ENCODE assay signal across 17 cellular contexts in the genomic region with DNA sequence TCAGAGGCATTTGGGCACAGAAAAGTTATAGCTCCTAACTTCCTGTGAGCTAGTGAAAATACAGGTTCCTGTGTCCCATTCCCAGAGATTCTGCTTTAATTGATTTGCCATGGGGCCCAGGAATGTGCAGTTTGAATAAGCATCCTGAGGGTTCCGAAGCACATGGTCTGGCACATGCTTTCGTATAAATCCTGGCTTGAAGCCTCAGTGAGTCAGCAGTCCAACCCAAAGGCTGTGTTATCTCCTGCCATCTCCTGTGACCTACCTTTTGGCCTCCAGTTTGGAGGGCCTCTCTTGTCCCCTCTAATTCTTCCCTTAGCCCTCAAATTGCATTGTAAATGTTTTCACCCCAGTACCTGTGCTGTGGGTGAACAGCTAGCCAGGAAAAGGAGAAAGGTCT.
DNase-seq lines count a peak whose midpoint lies in the region; ATAC-seq and TF ChIP-seq lines count a peak whose summit lies in the region.
"Had no signal": no experiment of that assay in that cellular context is flagged by ENCODE, and none has a peak within 500 bp of the region (broad histone marks: within the 10 kb centered on the region; RNA-seq: fewer than 3 reads in every experiment).

No MANE protein-coding gene starts in this region.

- H3K79me2 ChIP-seq in HCT116 (ENCODE audit: insufficient read depth, low read length): no peaks in the 10 kb centered on the region

- no peaks in the 10 kb centered on the region for H3K36me3 ChIP-seq in HCT116 (ENCODE audit: control insufficient read depth in 1 of 2, insufficient read depth in 2 of 2, low read length in 2 of 2)
- H3K36me3 ChIP-seq in right lobe of liver: no peaks in the 10 kb centered on the region
- no peaks in the 10 kb centered on the region for H3K36me3 ChIP-seq in brain microvascular endothelial cell (replicated peaks)
- H3K36me3 ChIP-seq: sigmoid colon had no signal

- no peak overlapping the region for H3K4me2 ChIP-seq in HCT116 (ENCODE audit: low read length)

- CTCF ChIA-PET in CD4-positive, alpha-beta T cell (lab: Charles Lee): interaction anchor here (1.4 kb wide), 1 partner anchor 605 kb away, joined by 3 read pairs; no protein-coding TSS in a partner anchor
- CTCF ChIA-PET in HCT116 (lab: Charles Lee): no interaction called here

- H3K27me3 Mint-ChIP-seq in CD4-positive, alpha-beta T cell: no peaks in the 10 kb centered on the region
- no peaks in the 10 kb centered on the region for H3K27me3 Mint-ChIP-seq in central memory CD8-positive, alpha-beta T cell

- WGBS in right lobe of liver (ENCODE audit: insufficient coverage, low coverage, low lambda C conversion rate, missing lambda C conversion rate): no CpG with 5 or more reads among the region's 2 CpGs

- no peak overlapping the region for H3K4me3 ChIP-seq in HCT116 (replicated peaks in 1 of 2; ENCODE audit: low read depth in 1 of 2, low read length in 2 of 2)
- no peak overlapping the region for H3K4me3 ChIP-seq in right lobe of liver
- no peak overlapping the region for H3K4me3 ChIP-seq in brain microvascular endothelial cell (ENCODE audit: low read depth, low read length)
- H3K4me3 ChIP-seq: sigmoid colon had no signal

- no peak overlapping the region for H3K4me3 Mint-ChIP-seq in CD4-positive, alpha-beta T cell
- H3K4me3 Mint-ChIP-seq in central memory CD8-positive, alpha-beta T cell: no peak overlapping the region
- H3K4me3 Mint-ChIP-seq: mesothelial cell of epicardium; T-helper 1 cell treated with Interleukin-12 subunit alpha and Interleukin-12 subunit beta and Interleukin-4 antibody, amounts not matched to agents 30 μg/mL and 1 μg/mL, for 36 hours had no signal

- H3K9me3 ChIP-seq in CD4-positive, alpha-beta T cell (ENCODE audit: control insufficient read depth, low read length): no peaks in the 10 kb centered on the region
- H3K9me3 ChIP-seq in HCT116 (ENCODE audit: control insufficient read depth in 1 of 2, insufficient read depth in 1 of 2, low read depth in 1 of 2, low read length in 2 of 2): no peaks in the 10 kb centered on the region
- H3K9me3 ChIP-seq in right lobe of liver: no peaks in the 10 kb centered on the region
- H3K9me3 ChIP-seq: sigmoid colon had no signal

- POLR2A ChIA-PET in CD4-positive, alpha-beta T cell (lab: Charles Lee): interaction anchor here (0.8 to 0.9 kb wide), 2 partner anchors 10 to 184 kb away, joined by 3 to 4 read pairs; partner anchors contain the start of gene NR3C1
- POLR2A ChIA-PET in HCT116 (lab: Charles Lee): no interaction called here

- in situ Hi-C loops in brain microvascular endothelial cell (cut with HindIII; ENCODE audit: low pct_ligation_motif_present, low sequenced_read_pairs): no loop called here

- TF ChIP-seq RAD21 in HCT116 (IDR thresholded peaks at IDR 0.05; ENCODE audit: low read depth): no peak

- no peaks in the 10 kb centered on the region for H4K20me1 ChIP-seq in HCT116 (ENCODE audit: insufficient read depth)

- peaks cover 44% of the 10 kb centered on the region for H3K4me1 Mint-ChIP-seq in CD4-positive, alpha-beta T cell (ENCODE audit: low read depth)
- H3K4me1 Mint-ChIP-seq in central memory CD8-positive, alpha-beta T cell: peaks cover 83% of the 10 kb centered on the region

- no TSS peak for BruUV-seq in HCT116 (replicated peaks; lab: Mats Ljungman, UMichigan)

- no peak overlapping the region for H3K27ac ChIP-seq in CD4-positive, alpha-beta T cell (ENCODE audit: low read depth, low read length)
- H3K27ac ChIP-seq in HCT116 (ENCODE audit: low read depth, low read length) (no peak overlapping the region), right lobe of liver (peak overlapping the region in 2 of 3 donors; percentile 33 to 73), brain microvascular endothelial cell (no peak overlapping the region)

- TF ChIP-seq POLR2A in HCT116 (IDR thresholded peaks at IDR 0.05; ENCODE audit: borderline replicate concordance, extremely low read depth, insufficient read depth, insufficient read length): no peak
- no peak for TF ChIP-seq POLR2A in right lobe of liver (IDR thresholded peaks at IDR 0.05)

- no peaks in the 10 kb centered on the region for H3K9me3 Mint-ChIP-seq in CD4-positive, alpha-beta T cell
- no peaks in the 10 kb centered on the region for H3K9me3 Mint-ChIP-seq in central memory CD8-positive, alpha-beta T cell
- H3K9me3 Mint-ChIP-seq: mesothelial cell of epicardium; T-helper 1 cell treated with Interleukin-12 subunit alpha and Interleukin-12 subunit beta and Interleukin-4 antibody, amounts not matched to agents 30 μg/mL and 1 μg/mL, for 36 hours had no signal

- H3K4me1 ChIP-seq in HCT116 (ENCODE audit: control insufficient read depth in 1 of 2, insufficient read depth in 2 of 2, low read length in 2 of 2) (peaks cover 0 to 8% of the 10 kb centered on the region in 2 experiments; a peak in 1 of 4 replicates), right lobe of liver (peaks cover 0 to 11% (median 0%) of the 10 kb centered on the region in 4 donors)

- no peaks in the 10 kb centered on the region for H3K9me2 ChIP-seq in HCT116 (ENCODE audit: insufficient read depth)

- H3K36me3 Mint-ChIP-seq in CD4-positive, alpha-beta T cell (ENCODE audit: low read depth): peaks cover 21% of the 10 kb centered on the region
- peaks cover 23% of the 10 kb centered on the region for H3K36me3 Mint-ChIP-seq in central memory CD8-positive, alpha-beta T cell (ENCODE audit: insufficient read depth)
- H3K36me3 Mint-ChIP-seq: mesothelial cell of epicardium had no signal

- no peak overlapping the region for H2AFZ ChIP-seq in HCT116 (ENCODE audit: low read depth, low read length, poor library complexity, severe bottlenecking)

- intact Hi-C loops in CD4-positive, alpha-beta T cell (cut with DNase I, micrococcal nuclease): loop anchor here in 1 of 2 experiments (10.0 kb wide), 1 partner anchor 965 kb away; no protein-coding TSS in a partner anchor
- intact Hi-C loops in HCT116 (cut with micrococcal nuclease) (no loop called here), right lobe of liver (cut with DNase I) (no loop called here)

- no peak for TF ChIP-seq CTCF in CD4-positive, alpha-beta T cell (IDR thresholded peaks at IDR 0.05)
- TF ChIP-seq CTCF in HCT116 (IDR thresholded peaks at IDR 0.05 in 2 of 3, conservative IDR thresholded peaks at IDR 0.05 in 1 of 3; ENCODE audit: borderline replicate concordance in 1 of 3, insufficient read depth in 1 of 3, low read depth in 2 of 3, low read length in 2 of 3) (no peak), right lobe of liver (IDR thresholded peaks at IDR 0.05) (no peak), brain microvascular endothelial cell (IDR thresholded peaks at IDR 0.05; ENCODE audit: low read depth, low read length, missing control alignments) (no peak)

- peak overlapping the region; percentile 87 for H3K27ac Mint-ChIP-seq in CD4-positive, alpha-beta T cell
- peak overlapping the region; percentile 97 for H3K27ac Mint-ChIP-seq in central memory CD8-positive, alpha-beta T cell (ENCODE audit: low read depth)
- H3K27ac Mint-ChIP-seq: mesothelial cell of epicardium had no signal

- ATAC-seq in CD4-positive, alpha-beta T cell (ENCODE audit: poor library complexity): no peak
- ATAC-seq in HCT116 (no peak), right lobe of liver (peak in 3 of 4 donors; percentile 43 to 61 (median 54)), GM21515 (IDR thresholded peaks at IDR 0.05; ENCODE audit: unreplicated experiment) (no peak)
- ATAC-seq in central memory CD8-positive, alpha-beta T cell (replicated peaks; ENCODE audit: extremely low read depth, poor library complexity, severe bottlenecking): no peak

- RAD21 ChIA-PET in HCT116 (lab: Charles Lee; ENCODE audit: low non-redundant PET in 1 of 2, low total read pairs in 2 of 2, uncharacterized antibody in 2 of 2, unreplicated experiment in 2 of 2): no interaction called here

- no peaks in the 10 kb centered on the region for H3K27me3 ChIP-seq in CD4-positive, alpha-beta T cell (ENCODE audit: control insufficient read depth, insufficient read depth, low read length)
- H3K27me3 ChIP-seq in HCT116 (ENCODE audit: insufficient read depth, low read length) (no peaks in the 10 kb centered on the region), right lobe of liver (no peaks in the 10 kb centered on the region), brain microvascular endothelial cell (replicated peaks) (no peaks in the 10 kb centered on the region)
- H3K27me3 ChIP-seq: sigmoid colon had no signal

- no peak overlapping the region for H3K9ac ChIP-seq in HCT116 (ENCODE audit: low read length)

- no peak for DNase-seq in CD4-positive, alpha-beta T cell
- DNase-seq in HCT116 (ENCODE audit: low read depth, low spot score) (no peak), right lobe of liver (no peak), NCI-H1105 (lab: John Stamatoyannopoulos, UW) (no peak), brain microvascular endothelial cell (no peak)
- no peak for DNase-seq in central memory CD8-positive, alpha-beta T cell (ENCODE audit: low spot score in 2 of 2)
- DNase-seq in activated CD4-positive, alpha-beta T cell treated with anti-CD3 and anti-CD28 coated beads, Interleukin-2, amount 50 U/mL, for 4 hours: no peak
- DNase-seq: activated gamma-delta T cell, AML-193, anterior cingulate cortex, NCI-H1436 treated with DMSO at 0.1 percent for 48 hours, nucleus accumbens, Right ventricle myocardium superior, sigmoid colon had no signal

TF ChIP-seq in HCT116, 20 proteins besides CTCF, POLR2A, EP300 and RAD21:
- no peak for TF ChIP-seq CEBPB (IDR thresholded peaks at IDR 0.05; ENCODE audit: low read depth)
- no peak for TF ChIP-seq CBX3 (IDR thresholded peaks at IDR 0.05; ENCODE audit: low read depth)
- TF ChIP-seq, protein P1, sequence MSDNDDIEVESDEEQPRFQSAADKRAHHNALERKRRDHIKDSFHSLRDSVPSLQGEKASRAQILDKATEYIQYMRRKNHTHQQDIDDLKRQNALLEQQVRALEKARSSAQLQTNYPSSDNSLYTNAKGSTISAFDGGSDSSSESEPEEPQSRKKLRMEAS (IDR thresholded peaks at IDR 0.05): peak; percentile 62; the same call in 1 of the 2 replicates

Comparison
In these comparisons a context has a peak if more than half of its experiments do, and no peak if none do; other contexts are left out.
1. ATAC-seq: peak in right lobe of liver (3 of 4); none in CD4-positive, alpha-beta T cell (single experiment), HCT116 (single experiment), central memory CD8-positive, alpha-beta T cell (single experiment) and GM21515 (single experiment).
2. H3K27ac ChIP-seq: peak in right lobe of liver (2 of 3); none in CD4-positive, alpha-beta T cell (single experiment), HCT116 (single experiment) and brain microvascular endothelial cell (single experiment).